Comparison of ENCODE assay signal across 1 cellular context in the genomic region with DNA sequence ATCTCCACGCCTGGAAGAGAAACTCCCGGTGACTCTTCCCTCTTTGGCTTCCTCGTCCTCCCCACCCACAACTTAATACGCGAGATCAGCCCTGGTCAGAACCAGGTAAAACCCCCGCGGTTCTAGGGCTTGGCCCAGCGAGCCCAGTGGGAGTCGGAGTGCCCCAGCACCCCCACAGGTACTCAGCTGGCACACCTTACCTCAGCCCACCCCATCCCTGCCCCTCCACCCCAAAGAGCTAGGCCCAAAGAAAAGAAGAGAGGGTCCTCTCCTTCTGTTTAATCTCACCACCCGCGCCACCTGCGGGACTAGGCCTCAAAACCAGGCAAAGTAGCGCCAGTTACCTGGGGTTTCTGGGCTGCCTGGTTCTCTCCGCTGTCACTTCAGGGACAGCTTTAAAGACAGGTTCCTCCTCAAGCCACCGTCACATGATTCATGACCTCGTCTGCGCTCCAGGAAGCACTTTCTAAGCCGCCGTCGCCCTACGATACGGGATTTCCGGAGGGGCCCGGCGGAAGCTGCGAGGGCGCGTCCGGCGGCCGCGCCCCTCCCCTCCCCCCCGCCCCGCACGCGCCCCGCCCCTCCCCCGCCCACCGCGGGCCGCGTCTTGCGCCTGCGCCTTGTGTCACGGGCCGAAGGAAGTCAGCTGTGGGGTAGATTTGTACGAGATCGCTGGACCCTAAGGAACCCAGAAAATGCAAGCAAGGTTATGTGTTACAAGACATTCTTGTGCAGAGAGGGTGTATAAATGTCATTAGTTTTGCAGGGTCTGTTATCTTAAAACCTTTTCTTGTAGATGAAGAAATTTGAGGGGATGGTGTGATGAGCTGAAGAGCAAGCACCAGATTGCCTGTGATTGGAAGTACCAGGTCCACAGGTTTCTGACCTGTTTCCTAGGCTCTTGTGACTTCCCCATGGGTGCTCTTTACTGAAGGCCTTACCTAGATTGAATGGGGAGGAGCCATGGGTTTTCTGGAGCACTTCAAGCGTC.
TF ChIP-seq lines count a peak whose summit lies in the region.

A gene with protein sequence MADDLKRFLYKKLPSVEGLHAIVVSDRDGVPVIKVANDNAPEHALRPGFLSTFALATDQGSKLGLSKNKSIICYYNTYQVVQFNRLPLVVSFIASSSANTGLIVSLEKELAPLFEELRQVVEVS (minus strand): TSS at position 437 of the 991 bp plus-strand sequence. CDS start 464 bp downstream, outside the sequence.

TF ChIP-seq in K562, 482 proteins besides CTCF, POLR2A, EP300 and RAD21 (continued from another document and continues in another):
- TF ChIP-seq, protein P1, sequence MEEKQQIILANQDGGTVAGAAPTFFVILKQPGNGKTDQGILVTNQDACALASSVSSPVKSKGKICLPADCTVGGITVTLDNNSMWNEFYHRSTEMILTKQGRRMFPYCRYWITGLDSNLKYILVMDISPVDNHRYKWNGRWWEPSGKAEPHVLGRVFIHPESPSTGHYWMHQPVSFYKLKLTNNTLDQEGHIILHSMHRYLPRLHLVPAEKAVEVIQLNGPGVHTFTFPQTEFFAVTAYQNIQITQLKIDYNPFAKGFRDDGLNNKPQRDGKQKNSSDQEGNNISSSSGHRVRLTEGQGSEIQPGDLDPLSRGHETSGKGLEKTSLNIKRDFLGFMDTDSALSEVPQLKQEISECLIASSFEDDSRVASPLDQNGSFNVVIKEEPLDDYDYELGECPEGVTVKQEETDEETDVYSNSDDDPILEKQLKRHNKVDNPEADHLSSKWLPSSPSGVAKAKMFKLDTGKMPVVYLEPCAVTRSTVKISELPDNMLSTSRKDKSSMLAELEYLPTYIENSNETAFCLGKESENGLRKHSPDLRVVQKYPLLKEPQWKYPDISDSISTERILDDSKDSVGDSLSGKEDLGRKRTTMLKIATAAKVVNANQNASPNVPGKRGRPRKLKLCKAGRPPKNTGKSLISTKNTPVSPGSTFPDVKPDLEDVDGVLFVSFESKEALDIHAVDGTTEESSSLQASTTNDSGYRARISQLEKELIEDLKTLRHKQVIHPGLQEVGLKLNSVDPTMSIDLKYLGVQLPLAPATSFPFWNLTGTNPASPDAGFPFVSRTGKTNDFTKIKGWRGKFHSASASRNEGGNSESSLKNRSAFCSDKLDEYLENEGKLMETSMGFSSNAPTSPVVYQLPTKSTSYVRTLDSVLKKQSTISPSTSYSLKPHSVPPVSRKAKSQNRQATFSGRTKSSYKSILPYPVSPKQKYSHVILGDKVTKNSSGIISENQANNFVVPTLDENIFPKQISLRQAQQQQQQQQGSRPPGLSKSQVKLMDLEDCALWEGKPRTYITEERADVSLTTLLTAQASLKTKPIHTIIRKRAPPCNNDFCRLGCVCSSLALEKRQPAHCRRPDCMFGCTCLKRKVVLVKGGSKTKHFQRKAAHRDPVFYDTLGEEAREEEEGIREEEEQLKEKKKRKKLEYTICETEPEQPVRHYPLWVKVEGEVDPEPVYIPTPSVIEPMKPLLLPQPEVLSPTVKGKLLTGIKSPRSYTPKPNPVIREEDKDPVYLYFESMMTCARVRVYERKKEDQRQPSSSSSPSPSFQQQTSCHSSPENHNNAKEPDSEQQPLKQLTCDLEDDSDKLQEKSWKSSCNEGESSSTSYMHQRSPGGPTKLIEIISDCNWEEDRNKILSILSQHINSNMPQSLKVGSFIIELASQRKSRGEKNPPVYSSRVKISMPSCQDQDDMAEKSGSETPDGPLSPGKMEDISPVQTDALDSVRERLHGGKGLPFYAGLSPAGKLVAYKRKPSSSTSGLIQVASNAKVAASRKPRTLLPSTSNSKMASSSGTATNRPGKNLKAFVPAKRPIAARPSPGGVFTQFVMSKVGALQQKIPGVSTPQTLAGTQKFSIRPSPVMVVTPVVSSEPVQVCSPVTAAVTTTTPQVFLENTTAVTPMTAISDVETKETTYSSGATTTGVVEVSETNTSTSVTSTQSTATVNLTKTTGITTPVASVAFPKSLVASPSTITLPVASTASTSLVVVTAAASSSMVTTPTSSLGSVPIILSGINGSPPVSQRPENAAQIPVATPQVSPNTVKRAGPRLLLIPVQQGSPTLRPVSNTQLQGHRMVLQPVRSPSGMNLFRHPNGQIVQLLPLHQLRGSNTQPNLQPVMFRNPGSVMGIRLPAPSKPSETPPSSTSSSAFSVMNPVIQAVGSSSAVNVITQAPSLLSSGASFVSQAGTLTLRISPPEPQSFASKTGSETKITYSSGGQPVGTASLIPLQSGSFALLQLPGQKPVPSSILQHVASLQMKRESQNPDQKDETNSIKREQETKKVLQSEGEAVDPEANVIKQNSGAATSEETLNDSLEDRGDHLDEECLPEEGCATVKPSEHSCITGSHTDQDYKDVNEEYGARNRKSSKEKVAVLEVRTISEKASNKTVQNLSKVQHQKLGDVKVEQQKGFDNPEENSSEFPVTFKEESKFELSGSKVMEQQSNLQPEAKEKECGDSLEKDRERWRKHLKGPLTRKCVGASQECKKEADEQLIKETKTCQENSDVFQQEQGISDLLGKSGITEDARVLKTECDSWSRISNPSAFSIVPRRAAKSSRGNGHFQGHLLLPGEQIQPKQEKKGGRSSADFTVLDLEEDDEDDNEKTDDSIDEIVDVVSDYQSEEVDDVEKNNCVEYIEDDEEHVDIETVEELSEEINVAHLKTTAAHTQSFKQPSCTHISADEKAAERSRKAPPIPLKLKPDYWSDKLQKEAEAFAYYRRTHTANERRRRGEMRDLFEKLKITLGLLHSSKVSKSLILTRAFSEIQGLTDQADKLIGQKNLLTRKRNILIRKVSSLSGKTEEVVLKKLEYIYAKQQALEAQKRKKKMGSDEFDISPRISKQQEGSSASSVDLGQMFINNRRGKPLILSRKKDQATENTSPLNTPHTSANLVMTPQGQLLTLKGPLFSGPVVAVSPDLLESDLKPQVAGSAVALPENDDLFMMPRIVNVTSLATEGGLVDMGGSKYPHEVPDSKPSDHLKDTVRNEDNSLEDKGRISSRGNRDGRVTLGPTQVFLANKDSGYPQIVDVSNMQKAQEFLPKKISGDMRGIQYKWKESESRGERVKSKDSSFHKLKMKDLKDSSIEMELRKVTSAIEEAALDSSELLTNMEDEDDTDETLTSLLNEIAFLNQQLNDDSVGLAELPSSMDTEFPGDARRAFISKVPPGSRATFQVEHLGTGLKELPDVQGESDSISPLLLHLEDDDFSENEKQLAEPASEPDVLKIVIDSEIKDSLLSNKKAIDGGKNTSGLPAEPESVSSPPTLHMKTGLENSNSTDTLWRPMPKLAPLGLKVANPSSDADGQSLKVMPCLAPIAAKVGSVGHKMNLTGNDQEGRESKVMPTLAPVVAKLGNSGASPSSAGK (IDR thresholded peaks at IDR 0.05), result no peak
- TF ChIP-seq POLR2B (IDR thresholded peaks at IDR 0.05; ENCODE audit: low read depth, partially characterized antibody) (peak; percentile 55), ZNF316 (IDR thresholded peaks at IDR 0.05) (no peak), RBBP5 (IDR thresholded peaks at IDR 0.05; ENCODE audit: borderline replicate concordance, insufficient read depth, low read length, poor library complexity, severe bottlenecking) (peak; percentile 25), ZNF263 (CRISPR knock-in tag; IDR thresholded peaks at IDR 0.05; ENCODE audit: borderline replicate concordance) (no peak; the same call in 1 of the 2 replicates), ZFX (CRISPR knock-in tag; IDR thresholded peaks at IDR 0.05) (peak; percentile 76), MTA2 (IDR thresholded peaks at IDR 0.05; ENCODE audit: low read depth) (peak; percentile 22; the same call in 1 of the 2 replicates), EHMT2 (IDR thresholded peaks at IDR 0.05) (no peak), XRCC3 (IDR thresholded peaks at IDR 0.05) (no peak), DIDO1 (tag; IDR thresholded peaks at IDR 0.05; ENCODE audit: low read depth) (peak; percentile 55; the same call in 1 of the 2 replicates), NR2C2 (CRISPR knock-in tag; IDR thresholded peaks at IDR 0.05) (peak; percentile 96), NR2C2 (tag; IDR thresholded peaks at IDR 0.05) (peak; percentile 99), ZNF695 (CRISPR knock-in tag; IDR thresholded peaks at IDR 0.05) (no peak), HMG20A (CRISPR knock-in tag; conservative IDR thresholded peaks at IDR 0.05) (no peak), TCFL5 (CRISPR knock-in tag; conservative IDR thresholded peaks at IDR 0.05) (no peak), NR2C1 (IDR thresholded peaks at IDR 0.05) (peak; percentile 98), NR2C1 (tag; IDR thresholded peaks at IDR 0.05) (peak; percentile 98), MED1 (CRISPR knock-in tag; IDR thresholded peaks at IDR 0.05; ENCODE audit: borderline replicate concordance) (no peak), POLR2G (IDR thresholded peaks at IDR 0.05; ENCODE audit: low read depth, low read length) (peak; percentile 61), ATF1 (CRISPR knock-in tag; IDR thresholded peaks at IDR 0.05) (no peak), ATF1 (tag; IDR thresholded peaks at IDR 0.05) (peak; percentile 63), ZNF644 (tag; IDR thresholded peaks at IDR 0.05; ENCODE audit: low read depth) (no peak), FOS (IDR thresholded peaks at IDR 0.05; ENCODE audit: extremely low read depth, insufficient read length) (no peak), SIX5 (IDR thresholded peaks at IDR 0.05; ENCODE audit: borderline replicate concordance in 1 of 2, insufficient read depth in 1 of 2, low read depth in 1 of 2, low read length in 2 of 2) (peak in 1 of 2 experiments; percentile 44; a peak in 1 of 4 replicates), HDAC2 (IDR thresholded peaks at IDR 0.05) (no peak), C11orf30 (IDR thresholded peaks at IDR 0.05; ENCODE audit: low read depth) (peak; percentile 96), GABPB1 (CRISPR knock-in tag; IDR thresholded peaks at IDR 0.05) (peak; percentile 91), TRIM28 (IDR thresholded peaks at IDR 0.05) (no peak), KLF13 (tag; IDR thresholded peaks at IDR 0.05; ENCODE audit: borderline replicate concordance, low read depth) (no peak)
- TF ChIP-seq, protein P2, sequence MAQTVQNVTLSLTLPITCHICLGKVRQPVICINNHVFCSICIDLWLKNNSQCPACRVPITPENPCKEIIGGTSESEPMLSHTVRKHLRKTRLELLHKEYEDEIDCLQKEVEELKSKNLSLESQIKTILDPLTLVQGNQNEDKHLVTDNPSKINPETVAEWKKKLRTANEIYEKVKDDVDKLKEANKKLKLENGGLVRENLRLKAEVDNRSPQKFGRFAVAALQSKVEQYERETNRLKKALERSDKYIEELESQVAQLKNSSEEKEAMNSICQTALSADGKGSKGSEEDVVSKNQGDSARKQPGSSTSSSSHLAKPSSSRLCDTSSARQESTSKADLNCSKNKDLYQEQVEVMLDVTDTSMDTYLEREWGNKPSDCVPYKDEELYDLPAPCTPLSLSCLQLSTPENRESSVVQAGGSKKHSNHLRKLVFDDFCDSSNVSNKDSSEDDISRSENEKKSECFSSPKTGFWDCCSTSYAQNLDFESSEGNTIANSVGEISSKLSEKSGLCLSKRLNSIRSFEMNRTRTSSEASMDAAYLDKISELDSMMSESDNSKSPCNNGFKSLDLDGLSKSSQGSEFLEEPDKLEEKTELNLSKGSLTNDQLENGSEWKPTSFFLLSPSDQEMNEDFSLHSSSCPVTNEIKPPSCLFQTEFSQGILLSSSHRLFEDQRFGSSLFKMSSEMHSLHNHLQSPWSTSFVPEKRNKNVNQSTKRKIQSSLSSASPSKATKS (CRISPR knock-in tag; IDR thresholded peaks at IDR 0.05), result no peak
- TF ChIP-seq, protein P3, sequence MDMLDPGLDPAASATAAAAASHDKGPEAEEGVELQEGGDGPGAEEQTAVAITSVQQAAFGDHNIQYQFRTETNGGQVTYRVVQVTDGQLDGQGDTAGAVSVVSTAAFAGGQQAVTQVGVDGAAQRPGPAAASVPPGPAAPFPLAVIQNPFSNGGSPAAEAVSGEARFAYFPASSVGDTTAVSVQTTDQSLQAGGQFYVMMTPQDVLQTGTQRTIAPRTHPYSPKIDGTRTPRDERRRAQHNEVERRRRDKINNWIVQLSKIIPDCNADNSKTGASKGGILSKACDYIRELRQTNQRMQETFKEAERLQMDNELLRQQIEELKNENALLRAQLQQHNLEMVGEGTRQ (CRISPR knock-in tag; IDR thresholded peaks at IDR 0.05), result peak; percentile 94
- TF ChIP-seq, protein P4, sequence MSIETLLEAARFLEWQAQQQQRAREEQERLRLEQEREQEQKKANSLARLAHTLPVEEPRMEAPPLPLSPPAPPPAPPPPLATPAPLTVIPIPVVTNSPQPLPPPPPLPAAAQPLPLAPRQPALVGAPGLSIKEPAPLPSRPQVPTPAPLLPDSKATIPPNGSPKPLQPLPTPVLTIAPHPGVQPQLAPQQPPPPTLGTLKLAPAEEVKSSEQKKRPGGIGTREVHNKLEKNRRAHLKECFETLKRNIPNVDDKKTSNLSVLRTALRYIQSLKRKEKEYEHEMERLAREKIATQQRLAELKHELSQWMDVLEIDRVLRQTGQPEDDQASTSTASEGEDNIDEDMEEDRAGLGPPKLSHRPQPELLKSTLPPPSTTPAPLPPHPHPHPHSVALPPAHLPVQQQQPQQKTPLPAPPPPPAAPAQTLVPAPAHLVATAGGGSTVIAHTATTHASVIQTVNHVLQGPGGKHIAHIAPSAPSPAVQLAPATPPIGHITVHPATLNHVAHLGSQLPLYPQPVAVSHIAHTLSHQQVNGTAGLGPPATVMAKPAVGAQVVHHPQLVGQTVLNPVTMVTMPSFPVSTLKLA (conservative IDR thresholded peaks at IDR 0.05), result peak in 1 of 2 experiments; percentile 76; a peak in 2 of 4 replicates
- TF ChIP-seq, protein P5, sequence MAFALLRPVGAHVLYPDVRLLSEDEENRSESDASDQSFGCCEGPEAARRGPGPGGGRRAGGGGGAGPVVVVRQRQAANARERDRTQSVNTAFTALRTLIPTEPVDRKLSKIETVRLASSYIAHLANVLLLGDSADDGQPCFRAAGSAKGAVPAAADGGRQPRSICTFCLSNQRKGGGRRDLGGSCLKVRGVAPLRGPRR (CRISPR knock-in tag; IDR thresholded peaks at IDR 0.05), result no peak
- TF ChIP-seq, protein P6, sequence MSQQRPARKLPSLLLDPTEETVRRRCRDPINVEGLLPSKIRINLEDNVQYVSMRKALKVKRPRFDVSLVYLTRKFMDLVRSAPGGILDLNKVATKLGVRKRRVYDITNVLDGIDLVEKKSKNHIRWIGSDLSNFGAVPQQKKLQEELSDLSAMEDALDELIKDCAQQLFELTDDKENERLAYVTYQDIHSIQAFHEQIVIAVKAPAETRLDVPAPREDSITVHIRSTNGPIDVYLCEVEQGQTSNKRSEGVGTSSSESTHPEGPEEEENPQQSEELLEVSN (IDR thresholded peaks at IDR 0.05; ENCODE audit: borderline replicate concordance in 1 of 2, extremely low read depth in 1 of 2, insufficient read depth in 1 of 2, insufficient read length in 1 of 2, low read depth in 1 of 2, low read length in 1 of 2, poor library complexity in 1 of 2, severe bottlenecking in 1 of 2), result peak in 1 of 2 experiments; percentile 31
- TF ChIP-seq, protein P7, sequence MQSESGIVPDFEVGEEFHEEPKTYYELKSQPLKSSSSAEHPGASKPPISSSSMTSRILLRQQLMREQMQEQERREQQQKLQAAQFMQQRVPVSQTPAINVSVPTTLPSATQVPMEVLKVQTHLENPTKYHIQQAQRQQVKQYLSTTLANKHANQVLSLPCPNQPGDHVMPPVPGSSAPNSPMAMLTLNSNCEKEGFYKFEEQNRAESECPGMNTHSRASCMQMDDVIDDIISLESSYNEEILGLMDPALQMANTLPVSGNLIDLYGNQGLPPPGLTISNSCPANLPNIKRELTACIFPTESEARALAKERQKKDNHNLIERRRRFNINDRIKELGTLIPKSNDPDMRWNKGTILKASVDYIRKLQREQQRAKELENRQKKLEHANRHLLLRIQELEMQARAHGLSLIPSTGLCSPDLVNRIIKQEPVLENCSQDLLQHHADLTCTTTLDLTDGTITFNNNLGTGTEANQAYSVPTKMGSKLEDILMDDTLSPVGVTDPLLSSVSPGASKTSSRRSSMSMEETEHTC (IDR thresholded peaks at IDR 0.05), result peak; percentile 86
